Comparison of ENCODE assay signal across 16 cellular contexts in the genomic region with DNA sequence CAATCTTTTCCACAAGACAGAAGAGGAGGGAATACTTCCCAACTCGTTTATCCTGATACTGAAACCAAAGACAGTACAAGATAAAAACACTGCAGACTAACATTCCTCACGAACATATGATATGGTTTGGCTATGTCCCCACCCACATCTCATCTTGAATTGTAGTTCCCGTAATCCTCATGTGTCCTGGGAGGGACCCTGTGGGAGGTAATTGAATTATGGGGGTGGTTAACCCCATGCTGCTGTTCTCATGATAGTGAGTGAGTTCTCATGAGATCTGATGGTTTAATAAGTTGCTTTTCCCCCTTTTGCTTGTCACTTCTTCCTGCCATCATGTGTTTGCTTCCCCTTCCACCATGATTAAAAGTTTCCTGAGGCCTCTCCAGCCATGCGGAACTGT.
DNase-seq lines count a peak whose midpoint lies in the region; ATAC-seq, FAIRE-seq and TF ChIP-seq lines count a peak whose summit lies in the region.
"Had no signal": no experiment of that assay in that cellular context is flagged by ENCODE, and none has a peak within 500 bp of the region (broad histone marks: within the 10 kb centered on the region; RNA-seq: fewer than 3 reads in every experiment).

No MANE protein-coding gene starts in this region.

- no peaks in the 10 kb centered on the region for H3K27me3 ChIP-seq in BLaER1
- H3K27me3 ChIP-seq in K562 (ENCODE audit: control insufficient read depth in 2 of 2, insufficient read depth in 2 of 2, low read length in 2 of 2) = 0 out of 5 replicates have a peak, but pooled peaks cover 2 to 6% of the 10 kb centered on the region in 2 experiments
- no peaks in the 10 kb centered on the region for H3K27me3 ChIP-seq in neural progenitor cell
- peaks cover 0 to 17% (median 0%) of the 10 kb centered on the region in 4 donors for H3K27me3 ChIP-seq in esophagus squamous epithelium
- H3K27me3 ChIP-seq in pancreas = peaks cover 0 to 4% (median 0%) of the 10 kb centered on the region in 4 donors

- no peak for DNase-seq in HTR-8/SVneo (ENCODE audit: insufficient read length, low spot score)
- DNase-seq in K562 (ENCODE audit: extremely low read depth in 1 of 4, low spot score in 3 of 4) = no peak
- DNase-seq in neural progenitor cell (ENCODE audit: low spot score) = no peak
- DNase-seq in esophagus squamous epithelium (lab: John Stamatoyannopoulos, UW) = no peak
- no peak for DNase-seq in middle frontal gyrus (ENCODE audit: extremely low spot score, low spot score)
- no peak for DNase-seq in activated T-cell treated with anti-CD3 and anti-CD28 coated beads, Interleukin-2, amount 50 U/mL, for 4 hours
- no peak for DNase-seq in pancreas
- DNase-seq: CD4-positive, CD25-positive, alpha-beta regulatory T cell; DMS53; GF-D8; HFFc6 had no signal

- H3K27ac Mint-ChIP-seq in neural progenitor cell = peak overlapping the region; percentile 57
- H3K27ac Mint-ChIP-seq: CD4-positive, CD25-positive, alpha-beta regulatory T cell; HFFc6; IgD-negative memory B cell had no signal

- POLR2A ChIA-PET in K562 (lab: Yijun Ruan, JAX) = no interaction called here

- peaks cover 2% of the 10 kb centered on the region for H3K4me1 Mint-ChIP-seq in neural progenitor cell
- H3K4me1 Mint-ChIP-seq in activated T-cell treated with anti-CD3 and anti-CD28 coated beads, Interleukin-2, amount 50 U/mL, for 4 hours (ENCODE audit: low read depth) = peaks cover 15% of the 10 kb centered on the region

- H3F3A ChIP-seq in neural progenitor cell (ENCODE audit: low read depth) = no peaks in the 10 kb centered on the region

- peak overlapping the region; percentile 22; the same call in 1 of the 2 replicates for H3K4me2 ChIP-seq in BLaER1
- H3K4me2 ChIP-seq in K562 (ENCODE audit: insufficient read depth, low read length) = no peak overlapping the region
- no peak overlapping the region for H3K4me2 ChIP-seq in neural progenitor cell

- H3K27me3 Mint-ChIP-seq in neural progenitor cell (ENCODE audit: insufficient read depth, low read depth) = peaks cover 4% of the 10 kb centered on the region
- H3K27me3 Mint-ChIP-seq in activated T-cell treated with anti-CD3 and anti-CD28 coated beads, Interleukin-2, amount 50 U/mL, for 4 hours (ENCODE audit: low read depth) = peaks cover 4% of the 10 kb centered on the region

- intact Hi-C loops in K562 (cut with micrococcal nuclease) = no loop called here
- intact Hi-C loops in esophagus squamous epithelium (cut with DNase I) = no loop called here
- intact Hi-C loops in pancreas (cut with DNase I) = no loop called here

- ATAC-seq in K562 (no peak), pancreas (no peak)
- ATAC-seq in activated T-cell treated with anti-CD3 and anti-CD28 coated beads, Interleukin-2, amount 50 U/mL, for 4 hours = no peak

- FAIRE-seq in HTR-8/SVneo (lab: Jason Lieb, UNC) (peak; percentile 83), K562 (lab: Jason Lieb, UNC) (no peak), pancreas (lab: Jason Lieb, UNC) (no peak)
- FAIRE-seq: A204.1, H1 had no signal

- TF ChIP-seq RAD21 in K562 (CRISPR knock-in tag; conservative IDR thresholded peaks at IDR 0.05 in 1 of 2, IDR thresholded peaks at IDR 0.05 in 1 of 2) = no peak

- CTCF ChIA-PET in K562 (lab: Yijun Ruan, JAX; ENCODE audit: low intra/inter-chr PET ratio) = no interaction called here

- TF ChIP-seq CTCF in K562 (IDR thresholded peaks at IDR 0.05 in 2 of 3, conservative IDR thresholded peaks at IDR 0.05 in 1 of 3; ENCODE audit: insufficient read depth in 2 of 3, low read depth in 1 of 3, low read length in 3 of 3) (no peak), neural progenitor cell (IDR thresholded peaks at IDR 0.05) (no peak), esophagus squamous epithelium (IDR thresholded peaks at IDR 0.05) (no peak), pancreas (IDR thresholded peaks at IDR 0.05) (no peak)

- H3K36me3 ChIP-seq in BLaER1 (no peaks in the 10 kb centered on the region), K562 (ENCODE audit: control insufficient read depth, insufficient read depth, low read length) (no peaks in the 10 kb centered on the region), neural progenitor cell (no peaks in the 10 kb centered on the region), esophagus squamous epithelium (no peaks in the 10 kb centered on the region), pancreas (no peaks in the 10 kb centered on the region)
- H3K36me3 ChIP-seq: HAP-1 had no signal

- H2AFZ ChIP-seq in K562 (ENCODE audit: low read depth, low read length) (peak overlapping the region; percentile 63), neural progenitor cell (replicated peaks) (no peak overlapping the region)

- H3K9me3 Mint-ChIP-seq in neural progenitor cell = peaks cover 6% of the 10 kb centered on the region
- peaks cover 4% of the 10 kb centered on the region for H3K9me3 Mint-ChIP-seq in activated T-cell treated with anti-CD3 and anti-CD28 coated beads, Interleukin-2, amount 50 U/mL, for 4 hours

- no peaks in the 10 kb centered on the region for H3K9me1 ChIP-seq in K562 (ENCODE audit: control insufficient read depth, insufficient read depth, low read length)

- peaks cover 1% of the 10 kb centered on the region for H3K36me3 Mint-ChIP-seq in neural progenitor cell
- no peaks in the 10 kb centered on the region for H3K36me3 Mint-ChIP-seq in activated T-cell treated with anti-CD3 and anti-CD28 coated beads, Interleukin-2, amount 50 U/mL, for 4 hours (ENCODE audit: insufficient read depth)
- H3K36me3 Mint-ChIP-seq: CD4-positive, CD25-positive, alpha-beta regulatory T cell; IgD-negative memory B cell had no signal

- no peak for TF ChIP-seq EP300 in K562 (IDR thresholded peaks at IDR 0.05; ENCODE audit: low read length)

- no peak overlapping the region for H3K4me3 Mint-ChIP-seq in neural progenitor cell
- H3K4me3 Mint-ChIP-seq in activated T-cell treated with anti-CD3 and anti-CD28 coated beads, Interleukin-2, amount 50 U/mL, for 4 hours = no peak overlapping the region
- H3K4me3 Mint-ChIP-seq: CD4-positive, CD25-positive, alpha-beta regulatory T cell; HFFc6; IgD-negative memory B cell had no signal

- H3K27ac ChIP-seq in BLaER1 (no peak overlapping the region), K562 (ENCODE audit: extremely low read depth, low read depth, low read length) (no peak overlapping the region), neural progenitor cell (no peak overlapping the region), esophagus squamous epithelium (no peak overlapping the region), pancreas (no peak overlapping the region)

- no peak overlapping the region for H3K4me3 ChIP-seq in BLaER1
- no peak overlapping the region for H3K4me3 ChIP-seq in K562
- no peak overlapping the region for H3K4me3 ChIP-seq in neural progenitor cell
- H3K4me3 ChIP-seq in esophagus squamous epithelium = no peak overlapping the region
- H3K4me3 ChIP-seq in pancreas = no peak overlapping the region
- H3K4me3 ChIP-seq: HAP-1 had no signal

- H4K20me1 ChIP-seq in BLaER1 = no peaks in the 10 kb centered on the region
- no peaks in the 10 kb centered on the region for H4K20me1 ChIP-seq in K562 (replicated peaks; ENCODE audit: control insufficient read depth, insufficient read depth, low read length)
- H4K20me1 ChIP-seq in neural progenitor cell (ENCODE audit: low read depth) = no peaks in the 10 kb centered on the region

- no peaks in the 10 kb centered on the region; the same call in 1 of the 2 replicates for H3K9me3 ChIP-seq in BLaER1
- H3K9me3 ChIP-seq in K562 (replicated peaks; ENCODE audit: control insufficient read depth, insufficient read depth, low read depth, low read length) = no peaks in the 10 kb centered on the region
- no peaks in the 10 kb centered on the region for H3K9me3 ChIP-seq in neural progenitor cell (ENCODE audit: low read depth)
- H3K9me3 ChIP-seq in esophagus squamous epithelium = no peaks in the 10 kb centered on the region
- H3K9me3 ChIP-seq in pancreas = no peaks in the 10 kb centered on the region
- H3K9me3 ChIP-seq: HAP-1 had no signal

- H3K4me1 ChIP-seq in BLaER1 (peaks cover 18% of the 10 kb centered on the region; the same call in 1 of the 2 replicates), K562 (replicated peaks in 1 of 2; ENCODE audit: control insufficient read depth in 2 of 2, insufficient read depth in 2 of 2, low read length in 2 of 2) (0 out of 5 replicates have a peak, but pooled peaks cover 0 to 2% of the 10 kb centered on the region in 2 experiments), neural progenitor cell (peaks cover 4% of the 10 kb centered on the region), esophagus squamous epithelium (no peaks in the 10 kb centered on the region), pancreas (no peaks in the 10 kb centered on the region)

- no TSS peak for BruUV-seq in K562 (replicated peaks; lab: Mats Ljungman, UMichigan)

- H3K79me2 ChIP-seq in K562 (ENCODE audit: control insufficient read depth, insufficient read depth, low read length) = no peaks in the 10 kb centered on the region
- H3K79me2 ChIP-seq in neural progenitor cell (ENCODE audit: low read depth) = no peaks in the 10 kb centered on the region

- in situ Hi-C loops in K562 (cut with MboI) = no loop called here

- no peak for TF ChIP-seq POLR2A in K562 (conservative IDR thresholded peaks at IDR 0.05)
- no peak for TF ChIP-seq POLR2A in esophagus squamous epithelium (IDR thresholded peaks at IDR 0.05)

- H3K9ac ChIP-seq in BLaER1 (no peak overlapping the region), K562 (ENCODE audit: insufficient read depth in 1 of 2, low read depth in 2 of 2, low read length in 2 of 2) (no peak overlapping the region), neural progenitor cell (no peak overlapping the region)

- 21% methylated on average over 4 of the region's 4 CpGs for WGBS in K562 (ENCODE audit: insufficient coverage, low coverage, missing lambda C conversion rate)
- 59 to 71% methylated on average over 4 of the region's 4 CpGs for WGBS in esophagus squamous epithelium, 2 donors
- WGBS in pancreas, 2 donors = 65 to 67% methylated on average over 4 of the region's 4 CpGs

TF ChIP-seq in K562, 482 proteins besides CTCF, POLR2A, EP300 and RAD21 (continues in another document):
- TF ChIP-seq MEIS2 (IDR thresholded peaks at IDR 0.05; ENCODE audit: partially characterized antibody) (peak; percentile 10), SRSF9 (IDR thresholded peaks at IDR 0.05; ENCODE audit: borderline replicate concordance, low read depth, low read length) (no peak)
